Comparison of ENCODE assay signal across 8 cellular contexts in genomic region chr1:202417146-202417545, GRCh38.
DNase-seq lines count a peak whose midpoint lies in the region; ATAC-seq and TF ChIP-seq lines count a peak whose summit lies in the region.
"Not testable (repeated sequence)": the region's sequence is repeated elsewhere in the genome, so short reads cannot be mapped to it uniquely, and the experiment has no call there.

No MANE protein-coding gene starts in this region.

- not testable (repeated sequence) for H3K27me3 ChIP-seq in IMR-90 (ENCODE audit: control insufficient read depth, insufficient read depth, low read length); mammary epithelial cell (ENCODE audit: insufficient read depth, low read length); endodermal cell (ENCODE audit: control insufficient read depth, insufficient read depth, low read length, poor library complexity, severe bottlenecking); gastrocnemius medialis

- not testable (repeated sequence) for BruUV-seq in IMR-90 (replicated peaks; lab: Mats Ljungman, UMichigan); mammary epithelial cell (replicated peaks; lab: Mats Ljungman, UMichigan)

- not testable (repeated sequence) for H3K9me3 Mint-ChIP-seq in endodermal cell, nephron, type B pancreatic cell

- not testable (repeated sequence) for H2BK20ac ChIP-seq in IMR-90 (ENCODE audit: low read depth, low read length)

- not testable (repeated sequence) for ATAC-seq in IMR-90 (ENCODE audit: low read depth); gastrocnemius medialis

- CTCF ChIA-PET in IMR-90 (lab: Yijun Ruan, JAX); mammary epithelial cell (lab: Charles Lee; ENCODE audit: low non-redundant PET): not testable (repeated sequence)

- TF ChIP-seq RAD21 in IMR-90 (IDR thresholded peaks at IDR 0.05; ENCODE audit: low read length): not testable (repeated sequence)

- not testable (repeated sequence) for H2AK9ac ChIP-seq in IMR-90 (replicated peaks; ENCODE audit: low read depth, low read length, poor library complexity)

- H3K14ac ChIP-seq in IMR-90 (replicated peaks; ENCODE audit: low read depth, low read length): not testable (repeated sequence)

- not testable (repeated sequence) for H3K79me2 ChIP-seq in mammary epithelial cell (ENCODE audit: insufficient read depth, low read length)

- H3K9me1 ChIP-seq in IMR-90 (ENCODE audit: insufficient read depth, low read length): not testable (repeated sequence)

- TF ChIP-seq POLR2A in IMR-90 (IDR thresholded peaks at IDR 0.05; ENCODE audit: low read depth, low read length); gastrocnemius medialis (IDR thresholded peaks at IDR 0.05): not testable (repeated sequence)

- not testable (repeated sequence) for H3K18ac ChIP-seq in IMR-90 (ENCODE audit: low read depth, low read length)

- H3K4me1 ChIP-seq in IMR-90 (ENCODE audit: control insufficient read depth, insufficient read depth, low read length): not testable (repeated sequence)
- H3K4me1 ChIP-seq in mammary epithelial cell (ENCODE audit: insufficient read depth, low read length) (peaks cover 11% of the 10 kb centered on the region), endodermal cell (ENCODE audit: control insufficient read depth, insufficient read depth, low read length) (peaks cover 15% of the 10 kb centered on the region), gastrocnemius medialis (peaks cover 60 to 64% of the 10 kb centered on the region in 2 donors)

- H3K27me3 Mint-ChIP-seq in endodermal cell (ENCODE audit: insufficient read depth); nephron (ENCODE audit: low read depth); type B pancreatic cell: not testable (repeated sequence)

- dilution Hi-C loops in IMR-90 (cut with HindIII; ENCODE audit: low sequenced_read_pairs, unreplicated experiment); mammary epithelial cell (cut with HindIII; ENCODE audit: low sequenced_read_pairs): not testable (repeated sequence)

- H3K4ac ChIP-seq in IMR-90 (ENCODE audit: low read depth, low read length): not testable (repeated sequence)

- H3K56ac ChIP-seq in IMR-90 (ENCODE audit: extremely low read depth, insufficient read depth, low read length): not testable (repeated sequence)

- not testable (repeated sequence) for H2BK15ac ChIP-seq in IMR-90 (ENCODE audit: low read depth, low read length)

- POLR2A ChIA-PET in IMR-90 (lab: Charles Lee; ENCODE audit: unreplicated experiment): not testable (repeated sequence)

- H4K5ac ChIP-seq in IMR-90 (ENCODE audit: low read depth, low read length): not testable (repeated sequence)

- 0 out of 4 replicates have a peak overlapping the region, but pooled peaks of 1 of the 2 experiments have one; percentile 9 for H4K8ac ChIP-seq in IMR-90 (ENCODE audit: low read depth in 2 of 2, low read length in 2 of 2)

- H4K91ac ChIP-seq in IMR-90 (ENCODE audit: insufficient read depth, low read depth, low read length): not testable (repeated sequence)

- not testable (repeated sequence) for H3K36me3 ChIP-seq in IMR-90 (ENCODE audit: control insufficient read depth, insufficient read depth, low read length); mammary epithelial cell (ENCODE audit: insufficient read depth, low read length); endodermal cell (ENCODE audit: control insufficient read depth, insufficient read depth, low read length); gastrocnemius medialis

- not testable (repeated sequence) for H3K27ac ChIP-seq in IMR-90 (ENCODE audit: insufficient read depth, low read length); mammary epithelial cell (ENCODE audit: insufficient read depth, low read depth, low read length); endodermal cell (ENCODE audit: low read depth, low read length)
- H3K27ac ChIP-seq in gastrocnemius medialis: peak overlapping the region in 3 of 4 donors; percentile 46 to 98 (median 86)

- H3K36me3 Mint-ChIP-seq in endodermal cell (ENCODE audit: low read depth); nephron (ENCODE audit: low read depth); type B pancreatic cell: not testable (repeated sequence)

- peak; percentile 2 for DNase-seq in IMR-90
- DNase-seq in amniotic epithelial cell (ENCODE audit: low read depth): peak; percentile 14
- DNase-seq in mammary epithelial cell; endodermal cell; gastrocnemius medialis; type B pancreatic cell (ENCODE audit: extremely low spot score, unreplicated experiment): not testable (repeated sequence)
- DNase-seq in iris pigment epithelial cell (ENCODE audit: low read depth): peak; percentile 23

- no CpG with 5 or more reads among the region's 4 CpGs for WGBS in IMR-90 (ENCODE audit: extremely low coverage in 2 of 2, insufficient read length in 1 of 2), 2 experiments
- 10% methylated on average over 4 of the region's 4 CpGs for WGBS in mammary epithelial cell (ENCODE audit: low coverage, missing lambda C conversion rate)
- 97% methylated on average over 2 to 3 of the region's 4 CpGs for WGBS in endodermal cell (ENCODE audit: insufficient coverage in 1 of 2, insufficient read length in 1 of 2), 2 experiments

- H3K4me1 Mint-ChIP-seq in endodermal cell (peaks cover 43% of the 10 kb centered on the region), nephron (peaks cover 18% of the 10 kb centered on the region), type B pancreatic cell (ENCODE audit: unreplicated experiment) (peaks cover 25% of the 10 kb centered on the region)

- H3K27ac Mint-ChIP-seq in endodermal cell (peak overlapping the region; percentile 27), nephron (peak overlapping the region in 2 of 3 experiments; percentile 67 to 71), type B pancreatic cell (peak overlapping the region; percentile 86)

- not testable (repeated sequence) for H4K20me1 ChIP-seq in IMR-90 (ENCODE audit: insufficient read depth, low read length); mammary epithelial cell (ENCODE audit: insufficient read depth, low read length)

- H2BK5ac ChIP-seq in IMR-90 (ENCODE audit: low read depth, low read length, poor library complexity, severe bottlenecking): not testable (repeated sequence)

- not testable (repeated sequence) for H2AK5ac ChIP-seq in IMR-90 (ENCODE audit: low read depth, low read length)

- not testable (repeated sequence) for H3K4me3 ChIP-seq in IMR-90 (ENCODE audit: insufficient read depth, low read depth, low read length); mammary epithelial cell (replicated peaks in 1 of 3; ENCODE audit: insufficient read depth in 1 of 3, low read depth in 2 of 3, low read length in 3 of 3); endodermal cell (ENCODE audit: low read length); gastrocnemius medialis

- not testable (repeated sequence) for H3K9ac ChIP-seq in IMR-90 (ENCODE audit: low read depth, low read length); mammary epithelial cell (ENCODE audit: insufficient read depth, low read length); endodermal cell (ENCODE audit: extremely low read depth, low read length, poor library complexity, severe bottlenecking)

- in situ Hi-C loops in IMR-90 (cut with MboI; ENCODE audit: low sequenced_read_pairs); mammary epithelial cell (cut with MboI; ENCODE audit: low sequenced_read_pairs in 2 of 2); gastrocnemius medialis (cut with MboI; ENCODE audit: low sequenced_read_pairs in 4 of 4): not testable (repeated sequence)

- not testable (repeated sequence) for H3K23ac ChIP-seq in IMR-90 (ENCODE audit: low read depth, low read length)

- H2BK120ac ChIP-seq in IMR-90 (ENCODE audit: low read depth, low read length): not testable (repeated sequence)

- not testable (repeated sequence) for H2AFZ ChIP-seq in IMR-90 (replicated peaks; ENCODE audit: low read length, poor library complexity); mammary epithelial cell (ENCODE audit: low read depth, low read length)

- not testable (repeated sequence) for TF ChIP-seq CTCF in IMR-90 (conservative IDR thresholded peaks at IDR 0.05; ENCODE audit: low read depth, low read length); mammary epithelial cell (conservative IDR thresholded peaks at IDR 0.05 in 1 of 2, IDR thresholded peaks at IDR 0.05 in 1 of 2; ENCODE audit: extremely low read depth in 1 of 2, insufficient read depth in 1 of 2, low read depth in 1 of 2, low read length in 2 of 2); endodermal cell (conservative IDR thresholded peaks at IDR 0.05); nephron (IDR thresholded peaks at IDR 0.05; ENCODE audit: unreplicated experiment in 3 of 3); gastrocnemius medialis (IDR thresholded peaks at IDR 0.05 in 4 of 5, conservative IDR thresholded peaks at IDR 0.05 in 1 of 5); type B pancreatic cell (conservative IDR thresholded peaks at IDR 0.05)

- not testable (repeated sequence) for H3K79me1 ChIP-seq in IMR-90 (ENCODE audit: low read depth in 1 of 2, low read length in 2 of 2)

- H3K9me3 ChIP-seq in IMR-90 (ENCODE audit: control insufficient read depth, insufficient read depth, low read length); mammary epithelial cell (replicated peaks; ENCODE audit: insufficient read depth, low read length); endodermal cell (ENCODE audit: control insufficient read depth, low read length); gastrocnemius medialis: not testable (repeated sequence)

- intact Hi-C loops in IMR-90 (cut with micrococcal nuclease); mammary epithelial cell (cut with micrococcal nuclease); gastrocnemius medialis (cut with DNase I; ENCODE audit: low total_unique reads): not testable (repeated sequence)

- not testable (repeated sequence) for H3K4me3 Mint-ChIP-seq in endodermal cell, nephron
- H3K4me3 Mint-ChIP-seq in type B pancreatic cell: peak overlapping the region; percentile 33

- not testable (repeated sequence) for H3K4me2 ChIP-seq in IMR-90 (ENCODE audit: low read depth, low read length)
- peak overlapping the region; percentile 30 for H3K4me2 ChIP-seq in mammary epithelial cell (ENCODE audit: insufficient read depth, low read depth, low read length)

Comparison
In these comparisons a context has a peak if more than half of its experiments do, and no peak if none do; other contexts are left out.
1. H3K27ac Mint-ChIP-seq: peak in every context shown above with its lines; median percentile 86 in type B pancreatic cell; 69 in nephron; 27 in endodermal cell.